Comparison of ENCODE assay signal across 8 cellular contexts in the genomic region with DNA sequence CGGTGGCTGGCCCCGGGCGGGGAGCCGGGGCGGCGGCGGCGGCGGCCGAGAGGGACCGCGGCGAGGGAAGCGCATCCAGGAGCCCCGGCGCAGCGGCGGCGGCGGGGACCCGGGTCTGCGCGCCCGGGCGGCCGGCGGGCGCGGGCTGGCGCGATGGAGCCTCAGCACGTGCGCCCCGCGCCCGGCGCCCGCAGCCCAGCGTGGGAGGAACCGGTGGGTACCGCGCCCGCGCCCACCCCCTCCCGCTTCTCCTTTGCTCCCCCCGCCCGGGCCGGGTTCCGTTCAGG. TPM values are rescaled to one million over a fixed set of nuclear protein-coding genes. Genes with fewer than 3 reads are reported as not detected.
DNase-seq lines count a peak whose midpoint lies in the region; ATAC-seq and TF ChIP-seq lines count a peak whose summit lies in the region.

No MANE protein-coding gene starts in this region.

- H3K36me3 ChIP-seq in esophagus (ENCODE audit: control insufficient read depth in 2 of 2, insufficient read depth in 2 of 2, low read length in 1 of 2) = no peaks in the 10 kb centered on the region
- H3K36me3 ChIP-seq in gastrocnemius medialis = no peaks in the 10 kb centered on the region

- peak overlapping the region; percentile 89 to 92 for H3K27ac ChIP-seq in esophagus (ENCODE audit: low read depth in 2 of 2, low read length in 1 of 2)
- H3K27ac ChIP-seq in gastrocnemius medialis = peak overlapping the region; percentile 88 to 98 (median 92)

- peak; percentile 20 for ATAC-seq in GM19025 (IDR thresholded peaks at IDR 0.05; ENCODE audit: low read depth, unreplicated experiment)
- ATAC-seq in gastrocnemius medialis = no peak
- ATAC-seq in GM21423 (IDR thresholded peaks at IDR 0.05; ENCODE audit: unreplicated experiment) = no peak
- ATAC-seq in HG03521 (IDR thresholded peaks at IDR 0.05; ENCODE audit: unreplicated experiment) = no peak

- peak; percentile 74 for DNase-seq in NCI-H69 (lab: John Stamatoyannopoulos, UW)
- no peak for DNase-seq in gastrocnemius medialis
- no peak for DNase-seq in NCI-H510A (lab: John Stamatoyannopoulos, UW)
- no peak for DNase-seq in NCI-H1048 (lab: John Stamatoyannopoulos, UW)

- H3K4me1 ChIP-seq in esophagus (ENCODE audit: control insufficient read depth in 2 of 2, insufficient read depth in 2 of 2, low read length in 1 of 2) (no peaks in the 10 kb centered on the region), gastrocnemius medialis (peaks cover 0 to 10% of the 10 kb centered on the region in 2 donors)

- H3K4me3 ChIP-seq in esophagus (ENCODE audit: low read depth in 1 of 2, low read length in 2 of 2) (peak overlapping the region; percentile 58 to 59), gastrocnemius medialis (peak overlapping the region; percentile 72 to 95 (median 80))

- TF ChIP-seq POLR2A in gastrocnemius medialis (IDR thresholded peaks at IDR 0.05) = no peak

- intact Hi-C loops in gastrocnemius medialis (cut with DNase I; ENCODE audit: low total_unique reads) = loop anchor here (1.0 to 10.0 kb wide), 6 partner anchors 8 to 976 kb away; a partner anchor contains a TSS

- in situ Hi-C loops in gastrocnemius medialis (cut with MboI; ENCODE audit: low sequenced_read_pairs in 4 of 4) = loop anchor here in 1 of 4 donors (10.0 kb wide), 1 partner anchor 376 kb away; no protein-coding TSS in a partner anchor

- H3K27me3 ChIP-seq in esophagus (ENCODE audit: control insufficient read depth in 1 of 2, insufficient read depth in 2 of 2, low read length in 2 of 2) (no peaks in the 10 kb centered on the region), gastrocnemius medialis (no peaks in the 10 kb centered on the region)

- no peak for TF ChIP-seq CTCF in gastrocnemius medialis (IDR thresholded peaks at IDR 0.05 in 4 of 5, conservative IDR thresholded peaks at IDR 0.05 in 1 of 5)

- no peaks in the 10 kb centered on the region for H3K9me3 ChIP-seq in esophagus (ENCODE audit: control insufficient read depth in 2 of 2, insufficient read depth in 1 of 2, low read depth in 1 of 2, low read length in 1 of 2)
- H3K9me3 ChIP-seq in gastrocnemius medialis = no peaks in the 10 kb centered on the region

- 0 to 1% methylated on average over 5 to 49 of the region's 49 CpGs for WGBS in esophagus, 2 donors

RNA-seq across cellular contexts. Expression of a gene that starts 7.8 kb away (rescaled TPM):
- polyA plus RNA-seq in esophagus = 1 to 10 TPM; 1.9 to 2.7 TPM
- total RNA-seq in gastrocnemius medialis = 1 to 10 TPM; 2.2 to 3.7 (median 3.0) TPM
